ENCODE assay signal across 8 cellular contexts in the genomic region with DNA sequence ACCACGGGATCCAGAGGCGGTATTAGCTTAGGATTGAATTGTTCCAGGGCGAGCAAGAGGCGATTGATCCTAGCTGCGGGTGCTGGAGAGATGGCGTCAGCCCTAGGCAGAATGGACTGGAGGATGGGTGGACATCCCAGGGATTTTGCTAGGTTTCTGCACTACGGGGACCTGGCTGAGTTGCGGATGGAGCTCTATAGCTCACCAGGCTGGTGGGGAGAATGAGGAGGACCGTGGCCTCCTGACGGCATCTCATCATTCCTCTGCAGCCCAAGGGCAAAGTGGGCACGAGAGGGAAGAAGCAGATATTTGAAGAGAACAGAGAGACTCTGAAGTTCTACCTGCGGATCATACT. TPM values are rescaled to one million over a fixed set of nuclear protein-coding genes. Genes with fewer than 3 reads are reported as not detected.
A peak's percentile ranks its signal among the peaks of the same experiment; 100 is the strongest.
DNase-seq lines count a peak whose midpoint lies in the region; ATAC-seq and TF ChIP-seq lines count a peak whose summit lies in the region.

No MANE protein-coding gene starts in this region.

- H3K4me1 Mint-ChIP-seq in activated naive CD4-positive, alpha-beta T cell treated with anti-CD3 and anti-CD28 coated beads for 36 hours (ENCODE audit: low read depth), result peaks cover 51% of the 10 kb centered on the region

- H3K27me3 Mint-ChIP-seq in activated naive CD4-positive, alpha-beta T cell treated with anti-CD3 and anti-CD28 coated beads for 36 hours (ENCODE audit: low read depth), result no peaks in the 10 kb centered on the region

- H3K4me1 ChIP-seq in mesenchymal stem cell (ENCODE audit: control insufficient read depth, insufficient read depth, low read depth, low read length) (peaks cover 19% of the 10 kb centered on the region), upper lobe of right lung (peaks cover 13% of the 10 kb centered on the region)

- H2BK5ac ChIP-seq in mesenchymal stem cell (ENCODE audit: low read depth, low read length, poor library complexity, severe bottlenecking), result no peak overlapping the region

- H2BK15ac ChIP-seq in mesenchymal stem cell (ENCODE audit: low read depth, poor library complexity, severe bottlenecking), result no peak overlapping the region

- DNase-seq in activated naive CD4-positive, alpha-beta T cell treated with anti-CD3 and anti-CD28 coated beads for 36 hours, result no peak
- no peak for DNase-seq in activated naive CD4-positive, alpha-beta T cell treated with Interleukin-2 at 50 U/mL for 16 hours
- DNase-seq in brain microvascular endothelial cell (no peak), mesenchymal stem cell (no peak), upper lobe of right lung (no peak), HuH-7.5 (ENCODE audit: low spot score) (no peak)
- no peak for DNase-seq in activated CD8-positive, alpha-beta memory T cell treated with anti-CD3 and anti-CD28 coated beads for 24 hours

- peak overlapping the region; percentile 79 for H3K4me2 ChIP-seq in mesenchymal stem cell (ENCODE audit: low read length, poor library complexity, severe bottlenecking)

- H3K9me3 ChIP-seq in mesenchymal stem cell (ENCODE audit: control insufficient read depth, low read length), result no peaks in the 10 kb centered on the region
- H3K9me3 ChIP-seq in upper lobe of right lung, result no peaks in the 10 kb centered on the region

- no peak for TF ChIP-seq CTCF in brain microvascular endothelial cell (IDR thresholded peaks at IDR 0.05; ENCODE audit: low read depth, low read length, missing control alignments)
- no peak for TF ChIP-seq CTCF in upper lobe of right lung (IDR thresholded peaks at IDR 0.05)

- no peak overlapping the region for H2BK120ac ChIP-seq in mesenchymal stem cell (ENCODE audit: low read depth, low read length)

- peak overlapping the region; percentile 100 for H3K4me3 Mint-ChIP-seq in activated naive CD4-positive, alpha-beta T cell treated with anti-CD3 and anti-CD28 coated beads for 36 hours

- in situ Hi-C loops in brain microvascular endothelial cell (cut with HindIII; ENCODE audit: low pct_ligation_motif_present, low sequenced_read_pairs), result no loop called here

- peak overlapping the region; percentile 98 for H3K9ac ChIP-seq in mesenchymal stem cell (ENCODE audit: low read length)

- no peaks in the 10 kb centered on the region for H3K27me3 ChIP-seq in brain microvascular endothelial cell (replicated peaks)
- H3K27me3 ChIP-seq in mesenchymal stem cell (ENCODE audit: control insufficient read depth in 1 of 2, insufficient read depth in 1 of 2, low read length in 2 of 2), result no peaks in the 10 kb centered on the region
- no peaks in the 10 kb centered on the region for H3K27me3 ChIP-seq in upper lobe of right lung

- H3K14ac ChIP-seq in mesenchymal stem cell (ENCODE audit: low read length in 2 of 2), result no peak overlapping the region

- no peaks in the 10 kb centered on the region for H3K9me3 Mint-ChIP-seq in activated naive CD4-positive, alpha-beta T cell treated with anti-CD3 and anti-CD28 coated beads for 36 hours

- H3K18ac ChIP-seq in mesenchymal stem cell (ENCODE audit: low read depth in 1 of 2, low read length in 2 of 2), result no peak overlapping the region

- H4K91ac ChIP-seq in mesenchymal stem cell (ENCODE audit: low read length), result no peak overlapping the region

- no peak overlapping the region for H3K23ac ChIP-seq in mesenchymal stem cell (ENCODE audit: low read length in 2 of 2)

- peaks cover 31% of the 10 kb centered on the region for H3K79me1 ChIP-seq in mesenchymal stem cell (replicated peaks; ENCODE audit: low read length, poor library complexity, severe bottlenecking)

- H3K36me3 ChIP-seq in brain microvascular endothelial cell (replicated peaks) (peaks cover 44% of the 10 kb centered on the region), mesenchymal stem cell (ENCODE audit: control insufficient read depth in 1 of 2, insufficient read depth in 2 of 2, low read depth in 1 of 2, low read length in 2 of 2) (peaks cover 47 to 64% of the 10 kb centered on the region in 2 experiments), upper lobe of right lung (peaks cover 45% of the 10 kb centered on the region)

- intact Hi-C loops in activated naive CD4-positive, alpha-beta T cell treated with anti-CD3 and anti-CD28 coated beads for 36 hours (cut with micrococcal nuclease), result loop anchor here (1.0 to 2.0 kb wide), 9 partner anchors 9 to 615 kb away; a partner anchor contains a TSS
- intact Hi-C loops in upper lobe of right lung (cut with DNase I), result no loop called here

- WGBS in mesenchymal stem cell, result 25% methylated on average over 12 of the region's 12 CpGs

- peak overlapping the region; percentile 29 for H2AK5ac ChIP-seq in mesenchymal stem cell (ENCODE audit: low read length, severe bottlenecking)

- peak overlapping the region; percentile 40 for H4K8ac ChIP-seq in mesenchymal stem cell (ENCODE audit: low read length)

- CTCF ChIA-PET in activated naive CD4-positive, alpha-beta T cell treated with anti-CD3 and anti-CD28 coated beads for 36 hours (lab: Charles Lee), result interaction anchor here (0.9 to 2.5 kb wide), 10 partner anchors 11 to 201 kb away, joined by 3 to 9 read pairs (median 5); no protein-coding TSS in a partner anchor

- H3K27ac ChIP-seq in brain microvascular endothelial cell, result peak overlapping the region; percentile 77
- H3K27ac ChIP-seq in mesenchymal stem cell (ENCODE audit: low read length, poor library complexity, severe bottlenecking), result no peak overlapping the region
- H3K27ac ChIP-seq in upper lobe of right lung, result peak overlapping the region; percentile 76

- peak overlapping the region; percentile 96 for H3K27ac Mint-ChIP-seq in activated naive CD4-positive, alpha-beta T cell treated with anti-CD3 and anti-CD28 coated beads for 36 hours

- no peak overlapping the region for H2BK12ac ChIP-seq in mesenchymal stem cell (ENCODE audit: low read length in 2 of 2)

- H3K4ac ChIP-seq in mesenchymal stem cell (ENCODE audit: low read depth in 1 of 2, low read length in 2 of 2), result peak overlapping the region; percentile 36 to 92

- H2AFZ ChIP-seq in mesenchymal stem cell (ENCODE audit: low read depth, low read length), result no peak overlapping the region

- H3K4me3 ChIP-seq in brain microvascular endothelial cell (ENCODE audit: low read depth, low read length) (peak overlapping the region; percentile 98), mesenchymal stem cell (ENCODE audit: insufficient read depth in 1 of 2, low read depth in 1 of 2, low read length in 2 of 2) (peak overlapping the region; percentile 80 to 92), upper lobe of right lung (peak overlapping the region; percentile 77)

- H3K36me3 Mint-ChIP-seq in activated naive CD4-positive, alpha-beta T cell treated with anti-CD3 and anti-CD28 coated beads for 36 hours (ENCODE audit: low read depth), result peaks cover 20% of the 10 kb centered on the region

- ATAC-seq in upper lobe of right lung (no peak), HG03097 (IDR thresholded peaks at IDR 0.05; ENCODE audit: low FRiP score, unreplicated experiment) (no peak)

RNA-seq across cellular contexts. Expression of a gene that starts 0.6 kb away (rescaled TPM):
- 10 to 100 TPM; 24.6 to 29.4 TPM for total RNA-seq in activated naive CD4-positive, alpha-beta T cell treated with anti-CD3 and anti-CD28 coated beads for 36 hours
- 43.4 TPM for polyA plus RNA-seq in mesenchymal stem cell (2013, experiment 1 of 2)
- 44.0 TPM for polyA plus RNA-seq in mesenchymal stem cell (2013, experiment 2 of 2)
- total RNA-seq in upper lobe of right lung, result 39.3 TPM

RNA-seq across cellular contexts. Expression of a gene that starts 19.7 kb away (rescaled TPM):
- total RNA-seq in activated naive CD4-positive, alpha-beta T cell treated with anti-CD3 and anti-CD28 coated beads for 36 hours, result 10 to 100 TPM; 70.7 to 73.7 TPM
- 51.6 TPM for polyA plus RNA-seq in mesenchymal stem cell (2013, experiment 1 of 2)
- polyA plus RNA-seq in mesenchymal stem cell (2013, experiment 2 of 2), result 50.1 TPM
- total RNA-seq in upper lobe of right lung, result 94.9 TPM

RNA-seq across cellular contexts. Expression of a gene that starts 21.2 kb away (rescaled TPM):
- total RNA-seq in activated naive CD4-positive, alpha-beta T cell treated with anti-CD3 and anti-CD28 coated beads for 36 hours, result 1 to 10 TPM; 5.2 TPM
- 1.5 TPM for polyA plus RNA-seq in mesenchymal stem cell (2013, experiment 1 of 2)
- 1.5 TPM for polyA plus RNA-seq in mesenchymal stem cell (2013, experiment 2 of 2)
- total RNA-seq in upper lobe of right lung, result 2.4 TPM

RNA-seq across cellular contexts. Expression of a gene that starts 28.6 kb away (rescaled TPM):
- 1 to 10 TPM; 3.8 to 4.4 TPM for total RNA-seq in activated naive CD4-positive, alpha-beta T cell treated with anti-CD3 and anti-CD28 coated beads for 36 hours
- polyA plus RNA-seq in mesenchymal stem cell (2013, experiment 1 of 2), result 0.64 TPM
- 0.49 TPM for polyA plus RNA-seq in mesenchymal stem cell (2013, experiment 2 of 2)
- total RNA-seq in upper lobe of right lung, result 17.5 TPM

RNA-seq across cellular contexts. Expression of a gene that starts 35.6 kb away (rescaled TPM):
- 10 to 100 TPM; 65.1 to 66.5 TPM for total RNA-seq in activated naive CD4-positive, alpha-beta T cell treated with anti-CD3 and anti-CD28 coated beads for 36 hours
- 40.9 TPM for polyA plus RNA-seq in mesenchymal stem cell (2013, experiment 1 of 2)
- 39.0 TPM for polyA plus RNA-seq in mesenchymal stem cell (2013, experiment 2 of 2)
- 68.2 TPM for total RNA-seq in upper lobe of right lung
